ENCODE assay signal across 1 cellular context in genomic region chr11:65569973-65570918, GRCh38.
A peak's percentile ranks its signal among the peaks of the same experiment; 100 is the strongest.
TF ChIP-seq lines count a peak whose summit lies in the region.

A gene with protein sequence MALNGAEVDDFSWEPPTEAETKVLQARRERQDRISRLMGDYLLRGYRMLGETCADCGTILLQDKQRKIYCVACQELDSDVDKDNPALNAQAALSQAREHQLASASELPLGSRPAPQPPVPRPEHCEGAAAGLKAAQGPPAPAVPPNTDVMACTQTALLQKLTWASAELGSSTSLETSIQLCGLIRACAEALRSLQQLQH (plus strand): TSS chr11:65570477. CDS start chr11:65570492, 15 bp downstream.

TF ChIP-seq in HepG2, 621 proteins besides CTCF, POLR2A, EP300 and RAD21 (continued from another document and continues in another):
- TF ChIP-seq HOMEZ (CRISPR knock-in tag; IDR thresholded peaks at IDR 0.05; ENCODE audit: low read depth) (no peak), SRF (IDR thresholded peaks at IDR 0.05; ENCODE audit: low read depth, low read length) (peak; percentile 74), EHMT2 (IDR thresholded peaks at IDR 0.05; ENCODE audit: borderline replicate concordance, low read depth, low read length) (no peak), RERE (CRISPR knock-in tag; IDR thresholded peaks at IDR 0.05; ENCODE audit: low read depth) (no peak; the same call in 1 of the 2 replicates), ZNF616 (CRISPR knock-in tag; IDR thresholded peaks at IDR 0.05; ENCODE audit: low read depth) (0 out of 2 replicates have a peak, but pooled peaks have one; percentile 47), ZNF678 (CRISPR knock-in tag; IDR thresholded peaks at IDR 0.05) (no peak), SMAD1 (CRISPR knock-in tag; IDR thresholded peaks at IDR 0.05; ENCODE audit: borderline replicate concordance, low read depth) (peak; percentile 86; the same call in 1 of the 2 replicates), ZMAT3 (CRISPR knock-in tag; conservative IDR thresholded peaks at IDR 0.05) (peak; percentile 19; the same call in 1 of the 2 replicates), RFX1 (IDR thresholded peaks at IDR 0.05) (peak; percentile 48), E2F1 (CRISPR knock-in tag; IDR thresholded peaks at IDR 0.05) (no peak), ZSCAN5A (CRISPR knock-in tag; IDR thresholded peaks at IDR 0.05; ENCODE audit: borderline replicate concordance) (no peak), MXD4 (CRISPR knock-in tag; IDR thresholded peaks at IDR 0.05) (peak; percentile 70), PTBP1 (IDR thresholded peaks at IDR 0.05; ENCODE audit: low read depth, low read length, poor library complexity, severe bottlenecking) (no peak), ZKSCAN5 (CRISPR knock-in tag; IDR thresholded peaks at IDR 0.05) (no peak), ZSCAN30 (CRISPR knock-in tag; IDR thresholded peaks at IDR 0.05) (no peak), HES4 (CRISPR knock-in tag; IDR thresholded peaks at IDR 0.05; ENCODE audit: borderline replicate concordance) (peak; percentile 75; the same call in 1 of the 2 replicates), U2AF2 (IDR thresholded peaks at IDR 0.05; ENCODE audit: low read depth, low read length) (no peak), ZNF180 (CRISPR knock-in tag; IDR thresholded peaks at IDR 0.05; ENCODE audit: borderline replicate concordance, low read depth) (no peak), PRMT3 (CRISPR knock-in tag; IDR thresholded peaks at IDR 0.05; ENCODE audit: borderline replicate concordance, low read depth) (no peak), ATF5 (CRISPR knock-in tag; IDR thresholded peaks at IDR 0.05; ENCODE audit: low read depth) (peak; percentile 61; the same call in 1 of the 2 replicates)
- TF ChIP-seq, protein P1, sequence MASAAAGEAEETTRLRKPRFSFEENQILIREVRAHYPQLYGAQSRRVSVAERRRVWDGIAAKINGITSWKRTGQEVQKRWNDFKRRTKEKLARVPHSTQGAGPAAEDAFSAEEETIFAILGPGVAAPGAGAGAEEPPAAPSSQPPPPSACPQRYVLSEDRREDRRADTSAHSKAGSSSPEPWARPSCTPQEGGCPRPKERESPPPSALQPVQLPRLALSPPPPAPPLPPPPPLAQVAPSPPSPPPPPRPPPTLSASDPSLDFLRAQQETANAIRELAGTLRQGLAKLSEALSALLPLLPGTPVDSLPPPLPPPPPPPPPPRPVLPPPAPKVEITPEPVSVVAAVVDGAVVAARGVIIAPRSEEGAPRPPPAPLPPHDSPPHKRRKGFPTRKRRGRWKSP (CRISPR knock-in tag; IDR thresholded peaks at IDR 0.05): 0 out of 2 replicates have a peak, but pooled peaks have one; percentile 80
- TF ChIP-seq, protein P2, sequence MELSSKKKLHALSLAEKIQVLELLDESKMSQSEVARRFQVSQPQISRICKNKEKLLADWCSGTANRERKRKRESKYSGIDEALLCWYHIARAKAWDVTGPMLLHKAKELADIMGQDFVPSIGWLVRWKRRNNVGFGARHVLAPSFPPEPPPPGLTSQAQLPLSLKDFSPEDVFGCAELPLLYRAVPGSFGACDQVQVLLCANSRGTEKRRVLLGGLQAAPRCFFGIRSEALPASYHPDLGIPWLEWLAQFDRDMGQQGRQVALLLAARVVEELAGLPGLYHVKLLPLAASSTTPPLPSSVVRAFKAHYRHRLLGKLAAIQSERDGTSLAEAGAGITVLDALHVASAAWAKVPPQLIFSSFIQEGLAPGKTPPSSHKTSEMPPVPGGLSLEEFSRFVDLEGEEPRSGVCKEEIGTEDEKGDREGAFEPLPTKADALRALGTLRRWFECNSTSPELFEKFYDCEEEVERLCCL (CRISPR knock-in tag; IDR thresholded peaks at IDR 0.05; ENCODE audit: borderline replicate concordance): no peak
- TF ChIP-seq, protein P3, sequence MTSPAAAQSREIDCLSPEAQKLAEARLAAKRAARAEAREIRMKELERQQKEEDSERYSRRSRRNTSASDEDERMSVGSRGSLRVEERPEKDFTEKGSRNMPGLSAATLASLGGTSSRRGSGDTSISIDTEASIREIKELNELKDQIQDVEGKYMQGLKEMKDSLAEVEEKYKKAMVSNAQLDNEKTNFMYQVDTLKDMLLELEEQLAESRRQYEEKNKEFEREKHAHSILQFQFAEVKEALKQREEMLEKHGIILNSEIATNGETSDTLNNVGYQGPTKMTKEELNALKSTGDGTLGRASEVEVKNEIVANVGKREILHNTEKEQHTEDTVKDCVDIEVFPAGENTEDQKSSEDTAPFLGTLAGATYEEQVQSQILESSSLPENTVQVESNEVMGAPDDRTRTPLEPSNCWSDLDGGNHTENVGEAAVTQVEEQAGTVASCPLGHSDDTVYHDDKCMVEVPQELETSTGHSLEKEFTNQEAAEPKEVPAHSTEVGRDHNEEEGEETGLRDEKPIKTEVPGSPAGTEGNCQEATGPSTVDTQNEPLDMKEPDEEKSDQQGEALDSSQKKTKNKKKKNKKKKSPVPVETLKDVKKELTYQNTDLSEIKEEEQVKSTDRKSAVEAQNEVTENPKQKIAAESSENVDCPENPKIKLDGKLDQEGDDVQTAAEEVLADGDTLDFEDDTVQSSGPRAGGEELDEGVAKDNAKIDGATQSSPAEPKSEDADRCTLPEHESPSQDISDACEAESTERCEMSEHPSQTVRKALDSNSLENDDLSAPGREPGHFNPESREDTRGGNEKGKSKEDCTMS (CRISPR knock-in tag; conservative IDR thresholded peaks at IDR 0.05): no peak
- TF ChIP-seq, protein P4, sequence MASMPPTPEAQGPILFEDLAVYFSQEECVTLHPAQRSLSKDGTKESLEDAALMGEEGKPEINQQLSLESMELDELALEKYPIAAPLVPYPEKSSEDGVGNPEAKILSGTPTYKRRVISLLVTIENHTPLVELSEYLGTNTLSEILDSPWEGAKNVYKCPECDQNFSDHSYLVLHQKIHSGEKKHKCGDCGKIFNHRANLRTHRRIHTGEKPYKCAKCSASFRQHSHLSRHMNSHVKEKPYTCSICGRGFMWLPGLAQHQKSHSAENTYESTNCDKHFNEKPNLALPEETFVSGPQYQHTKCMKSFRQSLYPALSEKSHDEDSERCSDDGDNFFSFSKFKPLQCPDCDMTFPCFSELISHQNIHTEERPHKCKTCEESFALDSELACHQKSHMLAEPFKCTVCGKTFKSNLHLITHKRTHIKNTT (CRISPR knock-in tag; IDR thresholded peaks at IDR 0.05): no peak
- TF ChIP-seq, protein P5, sequence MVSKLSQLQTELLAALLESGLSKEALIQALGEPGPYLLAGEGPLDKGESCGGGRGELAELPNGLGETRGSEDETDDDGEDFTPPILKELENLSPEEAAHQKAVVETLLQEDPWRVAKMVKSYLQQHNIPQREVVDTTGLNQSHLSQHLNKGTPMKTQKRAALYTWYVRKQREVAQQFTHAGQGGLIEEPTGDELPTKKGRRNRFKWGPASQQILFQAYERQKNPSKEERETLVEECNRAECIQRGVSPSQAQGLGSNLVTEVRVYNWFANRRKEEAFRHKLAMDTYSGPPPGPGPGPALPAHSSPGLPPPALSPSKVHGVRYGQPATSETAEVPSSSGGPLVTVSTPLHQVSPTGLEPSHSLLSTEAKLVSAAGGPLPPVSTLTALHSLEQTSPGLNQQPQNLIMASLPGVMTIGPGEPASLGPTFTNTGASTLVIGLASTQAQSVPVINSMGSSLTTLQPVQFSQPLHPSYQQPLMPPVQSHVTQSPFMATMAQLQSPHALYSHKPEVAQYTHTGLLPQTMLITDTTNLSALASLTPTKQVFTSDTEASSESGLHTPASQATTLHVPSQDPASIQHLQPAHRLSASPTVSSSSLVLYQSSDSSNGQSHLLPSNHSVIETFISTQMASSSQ (IDR thresholded peaks at IDR 0.05; ENCODE audit: low read depth): no peak
- TF ChIP-seq, protein P5 (CRISPR knock-in tag; IDR thresholded peaks at IDR 0.05; ENCODE audit: borderline replicate concordance): peak; percentile 83; the same call in 1 of the 2 replicates
- TF ChIP-seq, protein P6, sequence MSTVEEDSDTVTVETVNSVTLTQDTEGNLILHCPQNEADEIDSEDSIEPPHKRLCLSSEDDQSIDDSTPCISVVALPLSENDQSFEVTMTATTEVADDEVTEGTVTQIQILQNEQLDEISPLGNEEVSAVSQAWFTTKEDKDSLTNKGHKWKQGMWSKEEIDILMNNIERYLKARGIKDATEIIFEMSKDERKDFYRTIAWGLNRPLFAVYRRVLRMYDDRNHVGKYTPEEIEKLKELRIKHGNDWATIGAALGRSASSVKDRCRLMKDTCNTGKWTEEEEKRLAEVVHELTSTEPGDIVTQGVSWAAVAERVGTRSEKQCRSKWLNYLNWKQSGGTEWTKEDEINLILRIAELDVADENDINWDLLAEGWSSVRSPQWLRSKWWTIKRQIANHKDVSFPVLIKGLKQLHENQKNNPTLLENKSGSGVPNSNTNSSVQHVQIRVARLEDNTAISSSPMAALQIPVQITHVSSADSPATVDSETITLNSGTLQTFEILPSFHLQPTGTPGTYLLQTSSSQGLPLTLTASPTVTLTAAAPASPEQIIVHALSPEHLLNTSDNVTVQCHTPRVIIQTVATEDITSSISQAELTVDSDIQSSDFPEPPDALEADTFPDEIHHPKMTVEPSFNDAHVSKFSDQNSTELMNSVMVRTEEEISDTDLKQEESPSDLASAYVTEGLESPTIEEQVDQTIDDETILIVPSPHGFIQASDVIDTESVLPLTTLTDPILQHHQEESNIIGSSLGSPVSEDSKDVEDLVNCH (CRISPR knock-in tag; IDR thresholded peaks at IDR 0.05): no peak; the same call in 1 of the 2 replicates
